ENCODE assay signal across 11 cellular contexts in genomic region chr15:62658498-62658897, GRCh38.
DNase-seq lines count a peak whose midpoint lies in the region; ATAC-seq and TF ChIP-seq lines count a peak whose summit lies in the region.
"Had no signal": no experiment of that assay in that cellular context is flagged by ENCODE, and none has a peak within 500 bp of the region (broad histone marks: within the 10 kb centered on the region; RNA-seq: fewer than 3 reads in every experiment).

No MANE protein-coding gene starts in this region.

- ATAC-seq in GM21529 (IDR thresholded peaks at IDR 0.05; ENCODE audit: unreplicated experiment) (peak; percentile 81), right lobe of liver (peak; percentile 44 to 80 (median 66)), HG03439 (IDR thresholded peaks at IDR 0.05; ENCODE audit: unreplicated experiment) (no peak)

- WGBS in right lobe of liver (ENCODE audit: insufficient coverage, low coverage, low lambda C conversion rate, missing lambda C conversion rate) = 59% methylated on average over 11 of the region's 11 CpGs

- DNase-seq in GM12864 (ENCODE audit: low read depth) (peak; percentile 18), RWPE1 (ENCODE audit: low spot score) (peak; percentile 8), right lobe of liver (no peak), NCI-H524 (lab: John Stamatoyannopoulos, UW) (no peak), NCI-H524 treated with DMSO at 0.1 percent for 48 hours (lab: John Stamatoyannopoulos, UW) (no peak), HuH-7 (ENCODE audit: low spot score) (no peak)
- DNase-seq: RPMI8226; stimulated activated CD4-positive, alpha-beta T cell treated with anti-CD3 and anti-CD28 coated beads, Interleukin-4, amount 100 ng/mL, for 1 hour; uterus had no signal

- POLR2A ChIA-PET in RWPE1 (lab: Yijun Ruan, JAX; ENCODE audit: low non-redundant PET) = no interaction called here

- H3K4me3 ChIP-seq in GM12864 (ENCODE audit: low read depth, low read length) (no peak overlapping the region), right lobe of liver (no peak overlapping the region)
- H3K4me3 ChIP-seq: uterus had no signal

- CTCF ChIA-PET in RWPE1 (lab: Yijun Ruan, JAX) = no interaction called here

- TF ChIP-seq CTCF in GM12864 (IDR thresholded peaks at IDR 0.05; ENCODE audit: low read depth, low read length, missing control alignments) = no peak
- TF ChIP-seq CTCF in RWPE1 (conservative IDR thresholded peaks at IDR 0.05; ENCODE audit: low read depth) = no peak
- TF ChIP-seq CTCF in right lobe of liver (IDR thresholded peaks at IDR 0.05) = no peak

- H3K4me1 ChIP-seq in right lobe of liver = no peaks in the 10 kb centered on the region
- H3K4me1 ChIP-seq: uterus had no signal

- no peaks in the 10 kb centered on the region for H3K27me3 ChIP-seq in right lobe of liver
- H3K27me3 ChIP-seq: uterus had no signal

- no peak overlapping the region for H3K27ac ChIP-seq in RWPE1
- H3K27ac ChIP-seq in right lobe of liver = no peak overlapping the region
- H3K27ac ChIP-seq: uterus had no signal

- TF ChIP-seq POLR2A in right lobe of liver (IDR thresholded peaks at IDR 0.05) = no peak

- no peaks in the 10 kb centered on the region for H3K9me3 ChIP-seq in right lobe of liver
- H3K9me3 ChIP-seq: uterus had no signal

- intact Hi-C loops in right lobe of liver (cut with DNase I) = no loop called here

- no peaks in the 10 kb centered on the region for H3K36me3 ChIP-seq in right lobe of liver
- H3K36me3 ChIP-seq: uterus had no signal

Comparison
In these comparisons a context has a peak if more than half of its experiments do, and no peak if none do; other contexts are left out.
1. DNase-seq: peak in GM12864 (single experiment) and RWPE1 (single experiment); none in right lobe of liver (0 of 3), NCI-H524 (0 of 2), NCI-H524 treated with DMSO at 0.1 percent for 48 hours (single experiment) and HuH-7 (single experiment).